In the genomic region with DNA sequence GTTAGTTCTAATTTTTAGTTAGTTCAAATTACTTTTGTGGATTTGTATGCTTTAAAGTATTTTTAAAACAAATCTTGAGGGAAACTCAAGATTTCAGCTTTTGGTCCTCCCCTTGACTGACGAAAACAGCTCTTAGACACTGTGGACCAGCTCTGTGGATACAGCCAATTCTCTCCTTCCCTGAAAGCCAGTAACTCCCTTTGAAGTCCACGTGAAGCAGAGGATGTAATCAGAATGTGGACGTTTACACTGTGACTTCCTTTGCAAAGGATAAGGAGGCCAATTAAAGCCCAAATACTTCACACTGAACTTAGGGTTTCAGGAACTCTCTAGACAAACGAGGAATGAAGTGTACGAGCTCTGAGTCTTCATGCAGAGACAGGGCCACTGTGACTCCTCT, we compare ENCODE assay signal across 1 cellular context.
A peak's percentile ranks its signal among the peaks of the same experiment; 100 is the strongest.
TF ChIP-seq lines count a peak whose summit lies in the region.

No MANE protein-coding gene starts in this region.

TF ChIP-seq in K562, 482 proteins besides CTCF, POLR2A, EP300 and RAD21:
- TF ChIP-seq SLC30A9 (CRISPR knock-in tag; IDR thresholded peaks at IDR 0.05) (no peak), LEF1 (IDR thresholded peaks at IDR 0.05) (peak; percentile 53; the same call in 1 of the 2 replicates), ETV1 (tag; conservative IDR thresholded peaks at IDR 0.05; ENCODE audit: low read depth) (0 out of 2 replicates have a peak, but pooled peaks have one; percentile 9), MCM7 (IDR thresholded peaks at IDR 0.05) (no peak), MAFG (tag; conservative IDR thresholded peaks at IDR 0.05) (no peak)
